ENCODE assay signal across 19 cellular contexts in genomic region chr13:93298741-93299140, GRCh38.
DNase-seq lines count a peak whose midpoint lies in the region; ATAC-seq and TF ChIP-seq lines count a peak whose summit lies in the region.
"Had no signal": no experiment of that assay in that cellular context is flagged by ENCODE, and none has a peak within 500 bp of the region (broad histone marks: within the 10 kb centered on the region; RNA-seq: fewer than 3 reads in every experiment).

No MANE protein-coding gene starts in this region.

- no peak overlapping the region for H3K4me3 Mint-ChIP-seq in WTC11
- H3K4me3 Mint-ChIP-seq in activated naive CD4-positive, alpha-beta T cell treated with anti-CD3 and anti-CD28 coated beads, Interleukin-2, amount 10 ng/mL, durations not matched to agents 7 days and 5 days, result no peak overlapping the region
- no peak overlapping the region for H3K4me3 Mint-ChIP-seq in activated T-helper 17 cell treated with anti-CD3 and anti-CD28 coated beads, Interleukin-2, amount 50 U/mL, for 72 hours
- H3K4me3 Mint-ChIP-seq: B cell; CD4-positive, alpha-beta T cell had no signal

- H4K20me1 ChIP-seq in GM23248 (ENCODE audit: insufficient read depth) (no peaks in the 10 kb centered on the region), Karpas-422 (ENCODE audit: insufficient read depth, low read depth, low read length) (no peaks in the 10 kb centered on the region)

- no peaks in the 10 kb centered on the region for H3K27me3 Mint-ChIP-seq in WTC11 (ENCODE audit: low read depth)
- H3K27me3 Mint-ChIP-seq in activated naive CD4-positive, alpha-beta T cell treated with anti-CD3 and anti-CD28 coated beads, Interleukin-2, amount 10 ng/mL, durations not matched to agents 7 days and 5 days, result no peaks in the 10 kb centered on the region
- peaks cover 6% of the 10 kb centered on the region for H3K27me3 Mint-ChIP-seq in activated T-helper 17 cell treated with anti-CD3 and anti-CD28 coated beads, Interleukin-2, amount 50 U/mL, for 72 hours
- H3K27me3 Mint-ChIP-seq: B cell; CD4-positive, alpha-beta T cell had no signal

- CTCF ChIA-PET in WTC11 (lab: Charles Lee), result interaction anchor here (0.7 kb wide), 1 partner anchor 13 kb away, joined by 3 read pairs; no protein-coding TSS in a partner anchor
- CTCF ChIA-PET in activated naive CD4-positive, alpha-beta T cell treated with anti-CD3 and anti-CD28 coated beads, Interleukin-2, amount 10 ng/mL, durations not matched to agents 7 days and 5 days (lab: Charles Lee), result no interaction called here

- H3K27ac ChIP-seq in GM23248 (peak overlapping the region; percentile 3; the same call in 1 of the 2 replicates), Karpas-422 (ENCODE audit: low read length) (no peak overlapping the region)

- 0 out of 2 replicates have a peak, but pooled peaks cover 6% of the 10 kb centered on the region for H3K4me1 ChIP-seq in GM23248 (ENCODE audit: insufficient read depth)
- no peaks in the 10 kb centered on the region for H3K4me1 ChIP-seq in Karpas-422 (ENCODE audit: low read length)

- H3K9ac ChIP-seq in GM23248 (no peak overlapping the region), Karpas-422 (ENCODE audit: low read length) (no peak overlapping the region)

- H3K4me1 Mint-ChIP-seq in WTC11, result peaks cover 20% of the 10 kb centered on the region
- H3K4me1 Mint-ChIP-seq in activated naive CD4-positive, alpha-beta T cell treated with anti-CD3 and anti-CD28 coated beads, Interleukin-2, amount 10 ng/mL, durations not matched to agents 7 days and 5 days, result no peaks in the 10 kb centered on the region
- H3K4me1 Mint-ChIP-seq in activated T-helper 17 cell treated with anti-CD3 and anti-CD28 coated beads, Interleukin-2, amount 50 U/mL, for 72 hours, result no peaks in the 10 kb centered on the region
- H3K4me1 Mint-ChIP-seq: B cell had no signal

- peaks cover 15% of the 10 kb centered on the region; the same call in 1 of the 2 replicates for H3F3A ChIP-seq in GM23248 (ENCODE audit: insufficient read depth)

- H3K4me2 ChIP-seq in GM23248 (ENCODE audit: unreplicated experiment), result no peak overlapping the region
- no peak overlapping the region for H3K4me2 ChIP-seq in Karpas-422 (ENCODE audit: low read depth, low read length, poor library complexity, severe bottlenecking)

- H3K9me2 ChIP-seq in GM23248 (ENCODE audit: insufficient read depth) (no peaks in the 10 kb centered on the region), Karpas-422 (replicated peaks; ENCODE audit: insufficient read depth, low read length) (no peaks in the 10 kb centered on the region)

- 37 to 47% methylated on average over 3 of the region's 3 CpGs for WGBS in GM23248 (ENCODE audit: low coverage in 1 of 2, low lambda C conversion rate in 2 of 2, missing lambda C conversion rate in 2 of 2), 2 experiments

- in situ Hi-C loops in GM23248 (cut with MboI), result no loop called here

- no peak overlapping the region for H3K27ac Mint-ChIP-seq in WTC11
- H3K27ac Mint-ChIP-seq in activated naive CD4-positive, alpha-beta T cell treated with anti-CD3 and anti-CD28 coated beads, Interleukin-2, amount 10 ng/mL, durations not matched to agents 7 days and 5 days, result no peak overlapping the region
- no peak overlapping the region for H3K27ac Mint-ChIP-seq in activated T-helper 17 cell treated with anti-CD3 and anti-CD28 coated beads, Interleukin-2, amount 50 U/mL, for 72 hours
- H3K27ac Mint-ChIP-seq: B cell; CD4-positive, alpha-beta T cell had no signal

- no peak for TF ChIP-seq CTCF in AG09309 (IDR thresholded peaks at IDR 0.05; ENCODE audit: control insufficient read depth, insufficient read depth, low read depth, low read length, missing control alignments)
- TF ChIP-seq CTCF in WTC11 (IDR thresholded peaks at IDR 0.05), result no peak
- no peak for TF ChIP-seq CTCF in foreskin fibroblast (IDR thresholded peaks at IDR 0.05; ENCODE audit: low read depth, low read length)

- H3K36me3 Mint-ChIP-seq in WTC11, result peaks cover 5% of the 10 kb centered on the region; the same call in 1 of the 2 replicates
- no peaks in the 10 kb centered on the region for H3K36me3 Mint-ChIP-seq in activated naive CD4-positive, alpha-beta T cell treated with anti-CD3 and anti-CD28 coated beads, Interleukin-2, amount 10 ng/mL, durations not matched to agents 7 days and 5 days
- H3K36me3 Mint-ChIP-seq in activated T-helper 17 cell treated with anti-CD3 and anti-CD28 coated beads, Interleukin-2, amount 50 U/mL, for 72 hours (ENCODE audit: low read depth), result no peaks in the 10 kb centered on the region

- peak; percentile 21 for DNase-seq in AG09309 (ENCODE audit: low read depth)
- DNase-seq in GM23248, result peak; percentile 57
- no peak for DNase-seq in WTC11 (ENCODE audit: low spot score)
- peak; percentile 51 to 64 for DNase-seq in foreskin fibroblast
- no peak for DNase-seq in Karpas-422
- DNase-seq in activated naive CD4-positive, alpha-beta T cell treated with anti-CD3 and anti-CD28 coated beads, Interleukin-2, amount 10 ng/mL, durations not matched to agents 7 days and 5 days, result no peak
- no peak for DNase-seq in hippocampal formation (lab: John Stamatoyannopoulos, UW)
- DNase-seq: Calu3; CD4-positive, alpha-beta T cell; H7; MV-4-11; NCI-H1417 treated with DMSO at 0.1 percent for 48 hours; NCI-H2081; NCI-H526; NK-92 treated with Interleukin-12 subunit alpha and Interleukin-12 subunit beta, amount 100 ng/mL, for 24 hours; Right ventricle myocardium superior had no signal

- H2AFZ ChIP-seq in GM23248, result no peak overlapping the region
- H2AFZ ChIP-seq in Karpas-422 (ENCODE audit: low read length), result no peak overlapping the region

- no peaks in the 10 kb centered on the region for H3K27me3 ChIP-seq in GM23248 (replicated peaks; ENCODE audit: insufficient read depth)
- H3K27me3 ChIP-seq in Karpas-422 (ENCODE audit: low read length), result no peaks in the 10 kb centered on the region

- POLR2A ChIA-PET in WTC11 (lab: Charles Lee), result no interaction called here

- H3K36me3 ChIP-seq in GM23248 (ENCODE audit: low read depth), result no peaks in the 10 kb centered on the region
- H3K36me3 ChIP-seq in Karpas-422 (ENCODE audit: insufficient read depth, low read length), result no peaks in the 10 kb centered on the region

- H3K79me2 ChIP-seq in GM23248 (ENCODE audit: insufficient read depth), result no peaks in the 10 kb centered on the region
- H3K79me2 ChIP-seq in Karpas-422 (ENCODE audit: low read length), result no peaks in the 10 kb centered on the region

- H3K9me3 Mint-ChIP-seq in WTC11, result peaks cover 3% of the 10 kb centered on the region; the same call in 1 of the 2 replicates
- no peaks in the 10 kb centered on the region for H3K9me3 Mint-ChIP-seq in activated naive CD4-positive, alpha-beta T cell treated with anti-CD3 and anti-CD28 coated beads, Interleukin-2, amount 10 ng/mL, durations not matched to agents 7 days and 5 days
- peaks cover 10% of the 10 kb centered on the region for H3K9me3 Mint-ChIP-seq in activated T-helper 17 cell treated with anti-CD3 and anti-CD28 coated beads, Interleukin-2, amount 50 U/mL, for 72 hours
- H3K9me3 Mint-ChIP-seq: CD4-positive, alpha-beta T cell had no signal

- peak; percentile 28; the same call in 1 of the 2 replicates for ATAC-seq in WTC11
- no peak for ATAC-seq in activated T-helper 17 cell treated with anti-CD3 and anti-CD28 coated beads, Interleukin-2, amount 50 U/mL, for 72 hours (replicated peaks)
- ATAC-seq: SK-N-SH treated with all-trans-retinoic acid at 6 μM for 48 hours had no signal

- no peak overlapping the region for H3K4me3 ChIP-seq in AG09309 (ENCODE audit: control insufficient read depth, low read depth, low read length)
- H3K4me3 ChIP-seq in GM23248, result no peak overlapping the region
- H3K4me3 ChIP-seq in foreskin fibroblast (ENCODE audit: low read depth in 1 of 2, low read length in 2 of 2), result no peak overlapping the region
- no peak overlapping the region for H3K4me3 ChIP-seq in Karpas-422 (ENCODE audit: low read length)

- H3K9me3 ChIP-seq in GM23248 (ENCODE audit: low read depth) (no peaks in the 10 kb centered on the region), Karpas-422 (ENCODE audit: low read length) (peaks cover 14% of the 10 kb centered on the region)

TF ChIP-seq in WTC11, 78 proteins besides CTCF, POLR2A, EP300 and RAD21:
- TF ChIP-seq MXD4 (CRISPR knock-in tag; IDR thresholded peaks at IDR 0.05; ENCODE audit: borderline replicate concordance) (no peak), NR3C1 (CRISPR knock-in tag; conservative IDR thresholded peaks at IDR 0.05; ENCODE audit: low read depth) (no peak)

Comparison
In these comparisons a context has a peak if more than half of its experiments do, and no peak if none do; other contexts are left out.
1. DNase-seq: peak in AG09309 (single experiment), GM23248 (single experiment) and foreskin fibroblast (2 of 2); none in WTC11 (single experiment), Karpas-422 (single experiment), activated naive CD4-positive, alpha-beta T cell treated with anti-CD3 and anti-CD28 coated beads, Interleukin-2, amount 10 ng/mL, durations not matched to agents 7 days and 5 days (single experiment) and hippocampal formation (0 of 2).